1 cellular context compared by ENCODE assay signal in genomic region chr11:47545298-47545697, GRCh38.
TF ChIP-seq lines count a peak whose summit lies in the region.

No MANE protein-coding gene starts in this region.

TF ChIP-seq in K562, 482 proteins besides CTCF, POLR2A, EP300 and RAD21 (continues in another document):
- TF ChIP-seq TEAD4 (IDR thresholded peaks at IDR 0.05; ENCODE audit: low read length) (no peak), TEAD4 (CRISPR knock-in tag; IDR thresholded peaks at IDR 0.05; ENCODE audit: borderline replicate concordance) (no peak), MIER1 (IDR thresholded peaks at IDR 0.05; ENCODE audit: low read depth) (no peak), FOXK1 (CRISPR knock-in tag; IDR thresholded peaks at IDR 0.05; ENCODE audit: borderline replicate concordance) (0 out of 2 replicates have a peak, but pooled peaks have one; percentile 23), FUS (optimal IDR thresholded peaks at IDR 0.05; ENCODE audit: low read depth, low read length) (no peak), HEY1 (CRISPR knock-in tag; IDR thresholded peaks at IDR 0.05; ENCODE audit: borderline replicate concordance) (no peak), SFPQ (IDR thresholded peaks at IDR 0.05; ENCODE audit: low read depth, low read length) (no peak), DACH1 (IDR thresholded peaks at IDR 0.05; ENCODE audit: partially characterized antibody) (peak; percentile 94), XRCC5 (IDR thresholded peaks at IDR 0.05; ENCODE audit: low read depth, low read length) (no peak), ZNF76 (CRISPR knock-in tag; IDR thresholded peaks at IDR 0.05; ENCODE audit: borderline replicate concordance) (no peak), ETV6 (IDR thresholded peaks at IDR 0.05; ENCODE audit: borderline replicate concordance in 1 of 2, low read depth in 2 of 2, low read length in 1 of 2) (no peak), ETV6 (CRISPR knock-in tag; IDR thresholded peaks at IDR 0.05; ENCODE audit: borderline replicate concordance) (peak; percentile 86; the same call in 1 of the 2 replicates), ZNF695 (CRISPR knock-in tag; IDR thresholded peaks at IDR 0.05) (no peak), MYBL2 (IDR thresholded peaks at IDR 0.05; ENCODE audit: low read depth) (no peak), MYBL2 (CRISPR knock-in tag; IDR thresholded peaks at IDR 0.05; ENCODE audit: borderline replicate concordance) (no peak), TBP (optimal IDR thresholded peaks at IDR 0.05; ENCODE audit: low read depth, low read length) (no peak), NELFE (IDR thresholded peaks at IDR 0.05; ENCODE audit: insufficient read depth, insufficient read length) (no peak), RHOXF2B (CRISPR knock-in tag; conservative IDR thresholded peaks at IDR 0.05) (no peak), ZNF197 (CRISPR knock-in tag; IDR thresholded peaks at IDR 0.05; ENCODE audit: low read depth) (no peak), PHF21A (IDR thresholded peaks at IDR 0.05; ENCODE audit: borderline replicate concordance, low read depth) (no peak), ZNF224 (CRISPR knock-in tag; IDR thresholded peaks at IDR 0.05) (peak; percentile 80; the same call in 1 of the 2 replicates), ZNF707 (CRISPR knock-in tag; conservative IDR thresholded peaks at IDR 0.05) (no peak), BRF2 (IDR thresholded peaks at IDR 0.05; ENCODE audit: borderline replicate concordance, insufficient read depth, insufficient read length) (no peak), ZNF431 (CRISPR knock-in tag; IDR thresholded peaks at IDR 0.05) (peak; percentile 53; the same call in 1 of the 2 replicates), AFF4 (CRISPR knock-in tag; IDR thresholded peaks at IDR 0.05) (no peak), ZBTB49 (CRISPR knock-in tag; IDR thresholded peaks at IDR 0.05; ENCODE audit: borderline replicate concordance) (no peak), SLC30A9 (CRISPR knock-in tag; IDR thresholded peaks at IDR 0.05) (no peak), ATF3 (IDR thresholded peaks at IDR 0.05) (no peak), ATF3 (CRISPR knock-in tag; conservative IDR thresholded peaks at IDR 0.05) (peak; percentile 77; the same call in 1 of the 2 replicates), ZFX (CRISPR knock-in tag; IDR thresholded peaks at IDR 0.05) (no peak), XRCC3 (IDR thresholded peaks at IDR 0.05) (no peak), LCOR (CRISPR knock-in tag; IDR thresholded peaks at IDR 0.05) (no peak), ZNF263 (CRISPR knock-in tag; IDR thresholded peaks at IDR 0.05; ENCODE audit: borderline replicate concordance) (no peak), ARID4B (CRISPR knock-in tag; IDR thresholded peaks at IDR 0.05) (no peak), SMARCB1 (IDR thresholded peaks at IDR 0.05; ENCODE audit: insufficient read length, low read depth) (no peak), HDGF (IDR thresholded peaks at IDR 0.05) (no peak), CLOCK (CRISPR knock-in tag; IDR thresholded peaks at IDR 0.05; ENCODE audit: borderline replicate concordance) (no peak), ARID3B (CRISPR knock-in tag; IDR thresholded peaks at IDR 0.05; ENCODE audit: borderline replicate concordance) (no peak), POLR2H (tag; IDR thresholded peaks at IDR 0.05; ENCODE audit: low read depth) (no peak)
